In the genomic region with DNA sequence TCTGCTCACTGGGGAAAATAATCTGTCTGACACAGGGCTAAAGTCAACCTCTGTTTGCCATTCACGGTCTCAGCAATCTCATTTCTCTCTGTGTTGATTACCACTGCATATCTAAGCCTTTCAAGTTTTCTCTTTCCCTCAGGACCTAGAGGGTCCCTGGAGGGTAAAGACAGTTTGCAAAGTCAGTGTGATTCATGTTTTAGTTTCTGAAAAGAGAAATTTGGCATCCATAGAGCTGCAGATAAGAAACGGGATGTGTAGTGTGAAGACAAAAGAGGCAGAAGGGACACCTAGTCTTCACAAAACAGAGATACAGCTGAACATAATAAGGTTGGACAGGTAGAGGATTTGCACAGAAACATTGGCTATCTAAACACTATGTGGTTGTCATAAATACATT, we compare ENCODE assay signal across 22 cellular contexts. TPM values are rescaled to one million over a fixed set of nuclear protein-coding genes. Genes with fewer than 3 reads are reported as not detected.
"Had no signal": no experiment of that assay in that cellular context is flagged by ENCODE, and none has a peak within 500 bp of the region (broad histone marks: within the 10 kb centered on the region; RNA-seq: fewer than 3 reads in every experiment).

No MANE protein-coding gene starts in this region.

- H3K9me3 ChIP-seq: esophagus muscularis mucosa, lower lobe of right lung, stomach had no signal

- DNase-seq: activated CD4-positive, alpha-beta T cell treated with anti-CD3 and anti-CD28 coated beads, Interleukin-2, amount 50 U/mL, for 1 hour; activated CD4-positive, CD25-positive, alpha-beta regulatory T cell treated with anti-CD3 and anti-CD28 coated beads, Interleukin-2, amount 50 U/mL, for 72 hours; activated CD8-positive, alpha-beta memory T cell treated with anti-CD3 and anti-CD28 coated beads, Interleukin-2, amount 50 U/mL, for 48 hours; activated effector memory CD4-positive, alpha-beta T cell treated with Interleukin-2 at 50 U/mL for 16 hours; activated naive CD4-positive, alpha-beta T cell treated with anti-CD3 and anti-CD28 coated beads, Interleukin-2, amount 10 ng/mL, durations not matched to agents 7 days and 5 days; activated naive CD8-positive, alpha-beta T cell treated with anti-CD3 and anti-CD28 coated beads, Interleukin-2, amount 50 U/mL, for 24 hours; activated T-cell treated with anti-CD3 and anti-CD28 coated beads, Interleukin-2, amount 50 U/mL, for 48 hours; anterior cingulate cortex; cortex of kidney; effector CD4-positive, alpha-beta T cell; foreskin melanocyte; hypothalamus; lower lobe of right lung; midbrain; nephron progenitor cell; occipital lobe; stimulated activated CD4-positive, alpha-beta T cell treated with anti-CD3 and anti-CD28 coated beads, Interleukin-2, amount 100 ng/mL, for 48 hours; stomach had no signal

- H3K36me3 ChIP-seq: esophagus muscularis mucosa, lower lobe of right lung, stomach had no signal

- H3K27ac ChIP-seq: esophagus muscularis mucosa, lower lobe of right lung, stomach, VCaP had no signal

- ATAC-seq: activated naive CD8-positive, alpha-beta T cell treated with anti-CD3 and anti-CD28 coated beads, Interleukin-2, amount 50 U/mL, for 24 hours; lower lobe of right lung had no signal

- H3K4me3 ChIP-seq: esophagus muscularis mucosa, lower lobe of right lung, stomach had no signal

- H3K4me1 ChIP-seq: lower lobe of right lung had no signal

RNA-seq across cellular contexts. Expression of gene KDR, which starts 34.5 kb away (rescaled TPM):
- total RNA-seq: T-helper 1 cell treated with Interleukin-12 subunit alpha and Interleukin-12 subunit beta and Interleukin-4 antibody, amounts not matched to agents 30 ng/mL and 1 ng/mL, for 36 hours had no signal
- polyA plus RNA-seq: keratinocyte had no signal
